1 cellular context compared by ENCODE assay signal in genomic region chr12:80761818-80762217, GRCh38.
A peak's percentile ranks its signal among the peaks of the same experiment; 100 is the strongest.
TF ChIP-seq lines count a peak whose summit lies in the region.

No MANE protein-coding gene starts in this region.

TF ChIP-seq in HepG2, 621 proteins besides CTCF, POLR2A, EP300 and RAD21 (continued from another document):
- TF ChIP-seq ARID3A (IDR thresholded peaks at IDR 0.05; ENCODE audit: low read depth, low read length) (0 out of 2 replicates have a peak, but pooled peaks have one; percentile 10), ZNF609 (CRISPR knock-in tag; IDR thresholded peaks at IDR 0.05; ENCODE audit: borderline replicate concordance) (peak; percentile 81), RERE (CRISPR knock-in tag; IDR thresholded peaks at IDR 0.05; ENCODE audit: low read depth) (peak; percentile 58; the same call in 1 of the 2 replicates), TBX2 (CRISPR knock-in tag; IDR thresholded peaks at IDR 0.05; ENCODE audit: borderline replicate concordance) (peak; percentile 83), RARA (CRISPR knock-in tag; IDR thresholded peaks at IDR 0.05) (peak; percentile 56), ZNF263 (CRISPR knock-in tag; IDR thresholded peaks at IDR 0.05) (no peak), FOSL2 (CRISPR knock-in tag; IDR thresholded peaks at IDR 0.05) (peak; percentile 69), HOMEZ (CRISPR knock-in tag; IDR thresholded peaks at IDR 0.05; ENCODE audit: low read depth) (peak; percentile 36; the same call in 1 of the 2 replicates), HNF4G (IDR thresholded peaks at IDR 0.05; ENCODE audit: borderline replicate concordance, low read depth, low read length) (peak; percentile 56; the same call in 1 of the 2 replicates), HNF4G (CRISPR knock-in tag; IDR thresholded peaks at IDR 0.05; ENCODE audit: borderline replicate concordance, low read depth) (no peak), ARID5B (CRISPR knock-in tag; IDR thresholded peaks at IDR 0.05) (peak; percentile 77), ZNF282 (IDR thresholded peaks at IDR 0.05; ENCODE audit: partially characterized antibody) (no peak), FOXA3 (CRISPR knock-in tag; IDR thresholded peaks at IDR 0.05) (peak; percentile 76), EZH2 (conservative IDR thresholded peaks at IDR 0.05; ENCODE audit: low read depth, low read length) (no peak), CEBPG (CRISPR knock-in tag; IDR thresholded peaks at IDR 0.05) (peak; percentile 58; the same call in 1 of the 2 replicates)
